Comparison of ENCODE assay signal across 8 cellular contexts in genomic region chr5:112366987-112367386, GRCh38. TPM values are rescaled to one million over a fixed set of nuclear protein-coding genes. Genes with fewer than 3 reads are reported as not detected.
DNase-seq lines count a peak whose midpoint lies in the region; ATAC-seq and TF ChIP-seq lines count a peak whose summit lies in the region.

No MANE protein-coding gene starts in this region.

- DNase-seq in NCI-H2107 treated with DMSO at 0.1 percent for 48 hours (lab: John Stamatoyannopoulos, UW; ENCODE audit: unreplicated experiment), result peak; percentile 12
- no peak for DNase-seq in NCI-H2107 (lab: John Stamatoyannopoulos, UW)
- peak; percentile 41 for DNase-seq in HT-29 (ENCODE audit: low spot score)
- no peak for DNase-seq in chondrocyte (ENCODE audit: low spot score)
- no peak for DNase-seq in progenitor cell of endocrine pancreas (ENCODE audit: low spot score, unreplicated experiment)
- DNase-seq in effector CD4-positive, alpha-beta T cell, result no peak
- DNase-seq in SW480 (ENCODE audit: low spot score), result no peak

- no peaks in the 10 kb centered on the region for H3K9me3 Mint-ChIP-seq in chondrocyte (ENCODE audit: low read depth)
- H3K9me3 Mint-ChIP-seq in progenitor cell of endocrine pancreas (ENCODE audit: low read depth), result no peaks in the 10 kb centered on the region

- no peak overlapping the region for H3K27ac Mint-ChIP-seq in chondrocyte (ENCODE audit: unreplicated experiment)
- no peak overlapping the region for H3K27ac Mint-ChIP-seq in progenitor cell of endocrine pancreas

- H3K36me3 Mint-ChIP-seq in chondrocyte (ENCODE audit: low read depth) (no peaks in the 10 kb centered on the region), progenitor cell of endocrine pancreas (ENCODE audit: insufficient read depth) (no peaks in the 10 kb centered on the region)

- TF ChIP-seq CTCF in chondrocyte (IDR thresholded peaks at IDR 0.05) (peak; percentile 44), progenitor cell of endocrine pancreas (IDR thresholded peaks at IDR 0.05; ENCODE audit: unreplicated experiment) (peak; percentile 60)

- no peak overlapping the region for H3K4me3 Mint-ChIP-seq in chondrocyte (ENCODE audit: unreplicated experiment)
- no peak overlapping the region for H3K4me3 Mint-ChIP-seq in progenitor cell of endocrine pancreas (ENCODE audit: low read depth)

- no peaks in the 10 kb centered on the region for H3K4me1 Mint-ChIP-seq in chondrocyte (ENCODE audit: low read depth)
- H3K4me1 Mint-ChIP-seq in progenitor cell of endocrine pancreas (ENCODE audit: low read depth), result peaks cover 6% of the 10 kb centered on the region

- H3K27me3 Mint-ChIP-seq in chondrocyte (ENCODE audit: low read depth) (peaks cover 2% of the 10 kb centered on the region), progenitor cell of endocrine pancreas (no peaks in the 10 kb centered on the region)

- ATAC-seq in GM21526 (IDR thresholded peaks at IDR 0.05; ENCODE audit: low FRiP score, unreplicated experiment), result no peak

RNA-seq across cellular contexts. Expression of gene EPB41L4A, which starts 52.1 kb away (rescaled TPM):
- 0.48 and 2.2 TPM in 2 replicates for total RNA-seq in HT-29 (2014; rRNA removed; shearing (Covaris generic))
- total RNA-seq in chondrocyte (2.5 to 3.9 TPM (median 3.5 TPM) in 3 replicates), progenitor cell of endocrine pancreas (34.2 and 37.7 TPM in 2 replicates)

Comparison
In these comparisons a context has a peak if more than half of its experiments do, and no peak if none do; other contexts are left out.
1. DNase-seq: peak in NCI-H2107 treated with DMSO at 0.1 percent for 48 hours (single experiment) and HT-29 (single experiment); none in NCI-H2107 (single experiment), chondrocyte (single experiment), progenitor cell of endocrine pancreas (single experiment), effector CD4-positive, alpha-beta T cell (single experiment) and SW480 (single experiment).